Comparison of ENCODE assay signal across 10 cellular contexts in genomic region chr9:136107155-136107952, GRCh38. TPM values are rescaled to one million over a fixed set of nuclear protein-coding genes. Genes with fewer than 3 reads are reported as not detected.
DNase-seq lines count a peak whose midpoint lies in the region; ATAC-seq and TF ChIP-seq lines count a peak whose summit lies in the region.
"Had no signal": no experiment of that assay in that cellular context is flagged by ENCODE, and none has a peak within 500 bp of the region (broad histone marks: within the 10 kb centered on the region; RNA-seq: fewer than 3 reads in every experiment).

No MANE protein-coding gene starts in this region.

- H3K4me3 ChIP-seq in GM08714 (ENCODE audit: low read length) = peak overlapping the region; percentile 3; the same call in 1 of the 2 replicates
- H3K4me3 ChIP-seq: pancreas had no signal

- H3K36me3 ChIP-seq in KOPT-K1 (ENCODE audit: insufficient read depth, low read length) = no peaks in the 10 kb centered on the region
- H3K36me3 ChIP-seq: pancreas had no signal

- H3K4me3 Mint-ChIP-seq in neural crest cell = peak overlapping the region; percentile 19
- H3K4me3 Mint-ChIP-seq: endodermal cell had no signal

- H3K27me3 Mint-ChIP-seq in neural crest cell (ENCODE audit: low read depth) = peaks cover 14% of the 10 kb centered on the region

- no peaks in the 10 kb centered on the region for H3K9me3 ChIP-seq in KOPT-K1 (ENCODE audit: insufficient read depth, low read length, poor library complexity, severe bottlenecking)
- H3K9me3 ChIP-seq: pancreas had no signal

- H3K4me1 Mint-ChIP-seq in neural crest cell = peaks cover 11% of the 10 kb centered on the region

- DNase-seq in activated T-cell treated with anti-CD3 and anti-CD28 coated beads, Interleukin-2, amount 50 U/mL, for 48 hours = peak; percentile 52 to 67
- DNase-seq in neural crest cell (ENCODE audit: low read depth, low spot score) (no peak), T-helper 9 cell (no peak)
- DNase-seq: endodermal cell, pancreas had no signal

- TF ChIP-seq CTCF in neural crest cell (conservative IDR thresholded peaks at IDR 0.05) = no peak

- H3K9me3 Mint-ChIP-seq in neural crest cell = no peaks in the 10 kb centered on the region
- H3K9me3 Mint-ChIP-seq: endodermal cell had no signal

- H3K27ac Mint-ChIP-seq in neural crest cell (ENCODE audit: unreplicated experiment) = no peak overlapping the region
- H3K27ac Mint-ChIP-seq: endodermal cell had no signal

- no peaks in the 10 kb centered on the region for H3K36me3 Mint-ChIP-seq in neural crest cell (ENCODE audit: low read depth)

- H3K27ac ChIP-seq in KOPT-K1 (ENCODE audit: low read depth, low read length, poor library complexity, severe bottlenecking) = peak overlapping the region; percentile 70
- H3K27ac ChIP-seq: pancreas had no signal

- ATAC-seq in HG02763 (IDR thresholded peaks at IDR 0.05; ENCODE audit: unreplicated experiment) = no peak
- ATAC-seq in HG03378 (IDR thresholded peaks at IDR 0.05; ENCODE audit: unreplicated experiment) = no peak
- no peak for ATAC-seq in GM18517 (IDR thresholded peaks at IDR 0.05; ENCODE audit: unreplicated experiment)
- ATAC-seq: pancreas had no signal

RNA-seq across cellular contexts. Expression of gene TMEM250, which starts 11.3 kb away (rescaled TPM):
- 37.4 and 39.0 TPM in 2 replicates for total RNA-seq in neural crest cell

RNA-seq across cellular contexts. Expression of gene NACC2, which starts 12.3 kb away (rescaled TPM):
- total RNA-seq in neural crest cell = 8.1 and 8.6 TPM in 2 replicates

Comparison
In these comparisons a context has a peak if more than half of its experiments do, and no peak if none do; other contexts are left out.
1. DNase-seq: peak in activated T-cell treated with anti-CD3 and anti-CD28 coated beads, Interleukin-2, amount 50 U/mL, for 48 hours (2 of 2); none in neural crest cell (single experiment) and T-helper 9 cell (single experiment).